1 cellular context compared by ENCODE assay signal in the genomic region with DNA sequence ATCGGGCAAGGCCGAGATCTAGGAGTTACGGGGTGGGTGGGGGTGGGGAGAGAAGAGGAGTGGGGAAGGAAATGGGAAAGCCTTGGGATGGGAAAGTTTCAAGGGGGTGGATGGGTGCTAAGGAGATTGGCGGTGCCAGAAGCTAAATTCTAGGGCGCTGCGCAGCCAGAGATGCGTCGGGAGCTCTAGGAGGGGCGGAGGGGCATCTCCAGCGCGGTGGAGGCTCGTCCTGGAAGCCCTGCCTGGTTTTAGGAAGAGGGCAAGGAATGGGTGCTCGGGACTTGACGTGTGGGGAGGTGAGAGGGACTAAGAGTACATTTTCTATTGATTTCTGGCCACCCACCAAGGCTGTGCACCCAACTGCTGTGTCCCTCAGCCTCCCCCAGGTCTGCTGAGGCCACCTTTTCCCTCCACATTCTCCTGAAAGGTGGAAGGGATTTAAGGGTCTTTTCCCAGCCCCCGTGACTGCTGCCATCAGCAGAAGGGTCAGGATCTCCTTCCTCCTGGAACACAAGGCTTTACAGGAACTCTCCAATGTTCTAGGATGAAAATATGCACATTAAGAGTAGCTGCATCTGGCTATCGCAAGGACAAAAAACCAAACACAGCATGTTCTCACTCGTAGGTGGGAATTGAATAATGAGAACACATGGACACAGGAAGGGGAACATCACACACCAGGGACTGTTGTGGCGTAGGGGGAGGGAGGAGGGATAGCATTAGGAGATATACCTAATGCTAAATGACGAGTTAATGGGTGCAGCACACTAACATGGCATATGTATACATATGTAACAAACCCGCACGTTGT.
TF ChIP-seq lines count a peak whose summit lies in the region.

No MANE protein-coding gene starts in this region.

TF ChIP-seq in HepG2, 621 proteins besides CTCF, POLR2A, EP300 and RAD21 (continued from another document):
- TF ChIP-seq AKNA (CRISPR knock-in tag; IDR thresholded peaks at IDR 0.05; ENCODE audit: borderline replicate concordance): no peak
- TF ChIP-seq ZBTB7B (CRISPR knock-in tag; IDR thresholded peaks at IDR 0.05): 0 out of 2 replicates have a peak, but pooled peaks have one; percentile 5
- no peak for TF ChIP-seq ZNF101 (CRISPR knock-in tag; IDR thresholded peaks at IDR 0.05; ENCODE audit: borderline replicate concordance, low read depth)
- TF ChIP-seq, protein P1, sequence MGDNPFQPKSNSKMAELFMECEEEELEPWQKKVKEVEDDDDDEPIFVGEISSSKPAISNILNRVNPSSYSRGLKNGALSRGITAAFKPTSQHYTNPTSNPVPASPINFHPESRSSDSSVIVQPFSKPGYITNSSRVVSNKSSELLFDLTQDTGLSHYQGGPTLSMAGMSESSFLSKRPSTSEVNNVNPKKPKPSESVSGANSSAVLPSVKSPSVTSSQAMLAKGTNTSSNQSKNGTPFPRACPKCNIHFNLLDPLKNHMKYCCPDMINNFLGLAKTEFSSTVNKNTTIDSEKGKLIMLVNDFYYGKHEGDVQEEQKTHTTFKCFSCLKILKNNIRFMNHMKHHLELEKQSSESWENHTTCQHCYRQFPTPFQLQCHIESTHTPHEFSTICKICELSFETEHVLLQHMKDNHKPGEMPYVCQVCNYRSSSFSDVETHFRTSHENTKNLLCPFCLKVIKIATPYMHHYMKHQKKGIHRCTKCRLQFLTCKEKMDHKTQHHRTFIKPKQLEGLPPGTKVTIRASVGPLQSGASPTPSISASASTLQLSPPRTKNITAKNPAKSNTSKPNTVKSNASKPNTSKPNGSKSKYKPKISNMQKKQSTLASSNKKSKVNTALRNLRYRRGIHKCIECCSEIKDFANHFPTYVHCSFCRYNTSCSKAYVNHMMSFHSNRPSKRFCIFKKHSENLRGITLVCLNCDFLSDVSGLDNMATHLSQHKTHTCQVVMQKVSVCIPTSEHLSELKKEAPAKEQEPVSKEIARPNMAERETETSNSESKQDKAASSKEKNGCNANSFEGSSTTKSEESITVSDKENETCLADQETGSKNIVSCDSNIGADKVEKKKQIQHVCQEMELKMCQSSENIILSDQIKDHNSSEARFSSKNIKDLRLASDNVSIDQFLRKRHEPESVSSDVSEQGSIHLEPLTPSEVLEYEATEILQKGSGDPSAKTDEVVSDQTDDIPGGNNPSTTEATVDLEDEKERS (CRISPR knock-in tag; IDR thresholded peaks at IDR 0.05): peak; percentile 43; the same call in 1 of the 2 replicates
- TF ChIP-seq TAF1 (CRISPR knock-in tag; IDR thresholded peaks at IDR 0.05): 0 out of 2 replicates have a peak, but pooled peaks have one; percentile 7
- peak; percentile 65 for TF ChIP-seq IKZF4 (CRISPR knock-in tag; IDR thresholded peaks at IDR 0.05; ENCODE audit: borderline replicate concordance, low read depth, not compliant biosample characterization)
- TF ChIP-seq, protein P2, sequence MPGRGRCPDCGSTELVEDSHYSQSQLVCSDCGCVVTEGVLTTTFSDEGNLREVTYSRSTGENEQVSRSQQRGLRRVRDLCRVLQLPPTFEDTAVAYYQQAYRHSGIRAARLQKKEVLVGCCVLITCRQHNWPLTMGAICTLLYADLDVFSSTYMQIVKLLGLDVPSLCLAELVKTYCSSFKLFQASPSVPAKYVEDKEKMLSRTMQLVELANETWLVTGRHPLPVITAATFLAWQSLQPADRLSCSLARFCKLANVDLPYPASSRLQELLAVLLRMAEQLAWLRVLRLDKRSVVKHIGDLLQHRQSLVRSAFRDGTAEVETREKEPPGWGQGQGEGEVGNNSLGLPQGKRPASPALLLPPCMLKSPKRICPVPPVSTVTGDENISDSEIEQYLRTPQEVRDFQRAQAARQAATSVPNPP (CRISPR knock-in tag; IDR thresholded peaks at IDR 0.05): 0 out of 2 replicates have a peak, but pooled peaks have one; percentile 23
- TF ChIP-seq ZNF18 (CRISPR knock-in tag; IDR thresholded peaks at IDR 0.05; ENCODE audit: insufficient replicate concordance): peak; percentile 50
- peak; percentile 56 for TF ChIP-seq ZNF687 (CRISPR knock-in tag; IDR thresholded peaks at IDR 0.05)
- TF ChIP-seq, protein P3, sequence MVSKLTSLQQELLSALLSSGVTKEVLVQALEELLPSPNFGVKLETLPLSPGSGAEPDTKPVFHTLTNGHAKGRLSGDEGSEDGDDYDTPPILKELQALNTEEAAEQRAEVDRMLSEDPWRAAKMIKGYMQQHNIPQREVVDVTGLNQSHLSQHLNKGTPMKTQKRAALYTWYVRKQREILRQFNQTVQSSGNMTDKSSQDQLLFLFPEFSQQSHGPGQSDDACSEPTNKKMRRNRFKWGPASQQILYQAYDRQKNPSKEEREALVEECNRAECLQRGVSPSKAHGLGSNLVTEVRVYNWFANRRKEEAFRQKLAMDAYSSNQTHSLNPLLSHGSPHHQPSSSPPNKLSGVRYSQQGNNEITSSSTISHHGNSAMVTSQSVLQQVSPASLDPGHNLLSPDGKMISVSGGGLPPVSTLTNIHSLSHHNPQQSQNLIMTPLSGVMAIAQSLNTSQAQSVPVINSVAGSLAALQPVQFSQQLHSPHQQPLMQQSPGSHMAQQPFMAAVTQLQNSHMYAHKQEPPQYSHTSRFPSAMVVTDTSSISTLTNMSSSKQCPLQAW (CRISPR knock-in tag; IDR thresholded peaks at IDR 0.05): 0 out of 2 replicates have a peak, but pooled peaks have one; percentile 42
- 0 out of 2 replicates have a peak, but pooled peaks have one; percentile 30 for TF ChIP-seq ZSCAN30 (CRISPR knock-in tag; IDR thresholded peaks at IDR 0.05)
- TF ChIP-seq FOXA3 (CRISPR knock-in tag; IDR thresholded peaks at IDR 0.05): no peak
- TF ChIP-seq HOXA5 (CRISPR knock-in tag; IDR thresholded peaks at IDR 0.05): no peak
